13 cellular contexts compared by ENCODE assay signal in genomic region chr1:37484325-37485051, GRCh38. TPM values are rescaled to one million over a fixed set of nuclear protein-coding genes. Genes with fewer than 3 reads are reported as not detected.
DNase-seq lines count a peak whose midpoint lies in the region; ATAC-seq and TF ChIP-seq lines count a peak whose summit lies in the region.
"Had no signal": no experiment of that assay in that cellular context is flagged by ENCODE, and none has a peak within 500 bp of the region (broad histone marks: within the 10 kb centered on the region; RNA-seq: fewer than 3 reads in every experiment).

No MANE protein-coding gene starts in this region.

- ATAC-seq in natural killer cell (no peak), sciatic nerve (no peak)

- no peaks in the 10 kb centered on the region for H3K27me3 ChIP-seq in HL-60 (ENCODE audit: insufficient read depth, poor library complexity, severe bottlenecking)

- H3K27ac ChIP-seq in C4-2B (peak overlapping the region; percentile 87), HL-60 (replicated peaks) (peak overlapping the region; percentile 12; the same call in 1 of the 2 replicates)

- no peak overlapping the region for H3K4me3 Mint-ChIP-seq in chondrocyte (ENCODE audit: unreplicated experiment)
- peak overlapping the region; percentile 2 for H3K4me3 Mint-ChIP-seq in natural killer cell
- H3K4me3 Mint-ChIP-seq: neural crest cell had no signal

- H3K9me3 Mint-ChIP-seq in chondrocyte (ENCODE audit: low read depth) (no peaks in the 10 kb centered on the region), natural killer cell (no peaks in the 10 kb centered on the region)
- H3K9me3 Mint-ChIP-seq: neural crest cell had no signal

- H3K27me3 Mint-ChIP-seq in chondrocyte (ENCODE audit: low read depth), result no peaks in the 10 kb centered on the region
- H3K27me3 Mint-ChIP-seq in natural killer cell (ENCODE audit: low read depth in 2 of 2), result no peaks in the 10 kb centered on the region

- intact Hi-C loops in natural killer cell (cut with micrococcal nuclease), result no loop called here
- intact Hi-C loops in sciatic nerve (cut with DNase I), result no loop called here
- intact Hi-C loops in head of caudate nucleus (cut with DNase I), result no loop called here

- H3K4me3 ChIP-seq in HL-60 (replicated peaks; ENCODE audit: insufficient read depth, low read length), result no peak overlapping the region
- H3K4me3 ChIP-seq: GM23248 had no signal

- TF ChIP-seq CTCF in C4-2B (conservative IDR thresholded peaks at IDR 0.05) (no peak), HL-60 (IDR thresholded peaks at IDR 0.05; ENCODE audit: insufficient read depth, low read length) (no peak), chondrocyte (IDR thresholded peaks at IDR 0.05) (no peak), natural killer cell (IDR thresholded peaks at IDR 0.05) (no peak)

- DNase-seq in HL-60 (ENCODE audit: low read depth in 1 of 2, low spot score in 1 of 2), result no peak
- no peak for DNase-seq in chondrocyte (ENCODE audit: low spot score)
- no peak for DNase-seq in natural killer cell
- no peak for DNase-seq in sciatic nerve (ENCODE audit: low spot score)
- no peak for DNase-seq in head of caudate nucleus
- no peak for DNase-seq in activated gamma-delta T cell (lab: John Stamatoyannopoulos, UW)
- no peak for DNase-seq in epidermal melanocyte (ENCODE audit: insufficient read length, low spot score)
- DNase-seq: DND-41, hippocampal formation, NCI-H1092 treated with DMSO at 0.1 percent for 48 hours had no signal

- peaks cover 30% of the 10 kb centered on the region for H3K4me1 Mint-ChIP-seq in chondrocyte (ENCODE audit: low read depth)
- H3K4me1 Mint-ChIP-seq in natural killer cell, result peaks cover 29 to 47% of the 10 kb centered on the region in 2 donors
- H3K4me1 Mint-ChIP-seq: neural crest cell had no signal

- H3K27ac Mint-ChIP-seq in chondrocyte (ENCODE audit: unreplicated experiment) (peak overlapping the region; percentile 51), natural killer cell (peak overlapping the region; percentile 99 to 100)

- H3K36me3 Mint-ChIP-seq in chondrocyte (ENCODE audit: low read depth) (peaks cover 14% of the 10 kb centered on the region), natural killer cell (no peaks in the 10 kb centered on the region)

RNA-seq across cellular contexts. Expression of gene ZC3H12A, which starts 10.1 kb away (rescaled TPM):
- total RNA-seq in chondrocyte, result 5.9 to 7.5 TPM (median 6.9 TPM) in 3 replicates
- 100 to 1,000 TPM; 219 to 366 (median 289) TPM for total RNA-seq in natural killer cell
- total RNA-seq in sciatic nerve, result 5.8 TPM

RNA-seq across cellular contexts. Expression of gene MEAF6, which starts 30.1 kb away (rescaled TPM):
- total RNA-seq in chondrocyte (47.4 to 52.8 TPM (median 48.7 TPM) in 3 replicates), natural killer cell (10 to 100 TPM; 63.9 to 78.7 (median 69.0) TPM), sciatic nerve (52.7 TPM)

Comparison
In these comparisons a context has a peak if more than half of its experiments do, and no peak if none do; other contexts are left out.
1. RNA of gene ZC3H12A, which starts 10.1 kb away (total RNA-seq): 219 to 366 TPM in natural killer cell; 5.9 to 7.5 TPM in chondrocyte and 5.8 TPM in sciatic nerve (single experiment); every median in the first group is over 10 times any median in the second.